In the genomic region with DNA sequence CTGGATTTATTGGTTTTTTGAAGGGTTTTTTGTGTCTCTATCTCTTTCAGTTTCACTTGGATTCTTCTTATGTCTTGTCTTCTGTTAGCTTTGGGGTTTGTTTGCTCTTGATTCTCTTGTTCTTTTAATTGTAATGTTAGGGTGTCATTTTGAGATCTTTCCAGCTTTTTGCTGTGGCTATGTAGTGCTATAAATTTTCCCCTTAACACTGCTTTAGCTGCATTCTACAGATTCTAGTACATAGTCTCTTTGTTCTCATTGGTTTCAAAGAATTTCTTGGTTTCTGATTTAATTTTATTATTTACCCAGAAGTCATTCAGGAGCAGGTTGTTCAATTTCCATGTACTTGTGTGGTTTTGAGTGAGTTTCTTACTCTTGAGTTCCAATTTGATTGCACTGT, we compare ENCODE assay signal across 1 cellular context.
A peak's percentile ranks its signal among the peaks of the same experiment; 100 is the strongest.
TF ChIP-seq lines count a peak whose summit lies in the region.

No MANE protein-coding gene starts in this region.

TF ChIP-seq in HepG2, 621 proteins besides CTCF, POLR2A, EP300 and RAD21:
- peak; percentile 53; the same call in 1 of the 2 replicates for TF ChIP-seq ZFP90 (CRISPR knock-in tag; IDR thresholded peaks at IDR 0.05; ENCODE audit: borderline replicate concordance)
- TF ChIP-seq ZNF33A (CRISPR knock-in tag; IDR thresholded peaks at IDR 0.05; ENCODE audit: borderline replicate concordance) = no peak
TF ChIP-seq in HepG2: peak in this region for 1.
